19 cellular contexts compared by ENCODE assay signal in genomic region chr17:32552280-32552679, GRCh38.
A peak's percentile ranks its signal among the peaks of the same experiment; 100 is the strongest.
DNase-seq lines count a peak whose midpoint lies in the region; ATAC-seq and TF ChIP-seq lines count a peak whose summit lies in the region.
"Had no signal": no experiment of that assay in that cellular context is flagged by ENCODE, and none has a peak within 500 bp of the region (broad histone marks: within the 10 kb centered on the region; RNA-seq: fewer than 3 reads in every experiment).

No MANE protein-coding gene starts in this region.

- no peak overlapping the region for H3K4me2 ChIP-seq in mesenchymal stem cell (ENCODE audit: low read length, poor library complexity, severe bottlenecking)
- H3K4me2 ChIP-seq: A549 had no signal

- POLR2A ChIA-PET in activated CD8-positive, alpha-beta T cell treated with anti-CD3 and anti-CD28 coated beads, Interleukin-2, amount 10 ng/mL, durations not matched to agents 7 days and 5 days (lab: Charles Lee): no interaction called here
- POLR2A ChIA-PET in activated CD8-positive, alpha-beta T cell treated with anti-CD3 and anti-CD28 coated beads for 36 hours (lab: Charles Lee): interaction anchor here (0.7 kb wide), 1 partner anchor 1067 kb away, joined by 3 read pairs; no protein-coding TSS in a partner anchor

- no peak overlapping the region for H2BK5ac ChIP-seq in mesenchymal stem cell (ENCODE audit: low read depth, low read length, poor library complexity, severe bottlenecking)

- peaks cover 0 to 56% (median 18%) of the 10 kb centered on the region in 3 donors for H3K4me1 ChIP-seq in esophagus squamous epithelium
- H3K4me1 ChIP-seq in mesenchymal stem cell (ENCODE audit: control insufficient read depth, insufficient read depth, low read depth, low read length): no peaks in the 10 kb centered on the region
- H3K4me1 ChIP-seq: A549 had no signal

- no peaks in the 10 kb centered on the region for H3K27me3 Mint-ChIP-seq in activated CD8-positive, alpha-beta T cell treated with anti-CD3 and anti-CD28 coated beads, Interleukin-2, amount 10 ng/mL, durations not matched to agents 7 days and 5 days (ENCODE audit: low read depth)
- H3K27me3 Mint-ChIP-seq in activated CD8-positive, alpha-beta T cell treated with anti-CD3 and anti-CD28 coated beads for 36 hours: no peaks in the 10 kb centered on the region
- H3K27me3 Mint-ChIP-seq in T-helper 17 cell: no peaks in the 10 kb centered on the region
- H3K27me3 Mint-ChIP-seq in stimulated activated memory B cell treated with anti-CD40 and anti-IgM and Interleukin-4, amounts not matched to agents 10 μg/mL and 1 μg/mL and 100 μg/mL, for 72 hours: no peaks in the 10 kb centered on the region
- H3K27me3 Mint-ChIP-seq: CD4-positive, alpha-beta T cell had no signal

- H3K4me3 Mint-ChIP-seq in activated CD8-positive, alpha-beta T cell treated with anti-CD3 and anti-CD28 coated beads, Interleukin-2, amount 10 ng/mL, durations not matched to agents 7 days and 5 days: no peak overlapping the region
- H3K4me3 Mint-ChIP-seq in activated CD8-positive, alpha-beta T cell treated with anti-CD3 and anti-CD28 coated beads for 36 hours: no peak overlapping the region
- no peak overlapping the region for H3K4me3 Mint-ChIP-seq in T-helper 17 cell
- no peak overlapping the region for H3K4me3 Mint-ChIP-seq in stimulated activated memory B cell treated with anti-CD40 and anti-IgM and Interleukin-4, amounts not matched to agents 10 μg/mL and 1 μg/mL and 100 μg/mL, for 72 hours
- H3K4me3 Mint-ChIP-seq: CD4-positive, alpha-beta T cell had no signal

- ATAC-seq in activated CD8-positive, alpha-beta T cell treated with anti-CD3 and anti-CD28 coated beads, Interleukin-2, amount 10 ng/mL, durations not matched to agents 7 days and 5 days: no peak
- ATAC-seq in activated CD8-positive, alpha-beta T cell treated with anti-CD3 and anti-CD28 coated beads for 36 hours: no peak
- no peak for ATAC-seq in T-helper 17 cell
- no peak for ATAC-seq in stimulated activated memory B cell treated with anti-CD40 and anti-IgM and Interleukin-4, amounts not matched to agents 10 μg/mL and 1 μg/mL and 100 μg/mL, for 72 hours
- no peak for ATAC-seq in HG02571 (IDR thresholded peaks at IDR 0.05; ENCODE audit: unreplicated experiment)
- ATAC-seq: A549, K562 had no signal

- H3K9me3 Mint-ChIP-seq in activated CD8-positive, alpha-beta T cell treated with anti-CD3 and anti-CD28 coated beads, Interleukin-2, amount 10 ng/mL, durations not matched to agents 7 days and 5 days (ENCODE audit: insufficient read depth): no peaks in the 10 kb centered on the region
- no peaks in the 10 kb centered on the region for H3K9me3 Mint-ChIP-seq in activated CD8-positive, alpha-beta T cell treated with anti-CD3 and anti-CD28 coated beads for 36 hours
- no peaks in the 10 kb centered on the region for H3K9me3 Mint-ChIP-seq in stimulated activated memory B cell treated with anti-CD40 and anti-IgM and Interleukin-4, amounts not matched to agents 10 μg/mL and 1 μg/mL and 100 μg/mL, for 72 hours
- H3K9me3 Mint-ChIP-seq: CD4-positive, alpha-beta T cell had no signal

- H3K23ac ChIP-seq in mesenchymal stem cell (ENCODE audit: low read length in 2 of 2): no peak overlapping the region

- H2AK5ac ChIP-seq in mesenchymal stem cell (ENCODE audit: low read length, severe bottlenecking): no peak overlapping the region

- no peak overlapping the region for H3K9ac ChIP-seq in mesenchymal stem cell (ENCODE audit: low read length)

- no peak overlapping the region for H2BK15ac ChIP-seq in mesenchymal stem cell (ENCODE audit: low read depth, poor library complexity, severe bottlenecking)

- intact Hi-C loops in activated CD8-positive, alpha-beta T cell treated with anti-CD3 and anti-CD28 coated beads for 36 hours (cut with micrococcal nuclease): no loop called here
- intact Hi-C loops in esophagus squamous epithelium (cut with DNase I): no loop called here

- no peak overlapping the region for H4K91ac ChIP-seq in mesenchymal stem cell (ENCODE audit: low read length)

- no peak overlapping the region for H4K8ac ChIP-seq in mesenchymal stem cell (ENCODE audit: low read length)

- TF ChIP-seq CTCF in activated CD8-positive, alpha-beta T cell treated with anti-CD3 and anti-CD28 coated beads for 36 hours (IDR thresholded peaks at IDR 0.05): no peak
- TF ChIP-seq CTCF in esophagus squamous epithelium (IDR thresholded peaks at IDR 0.05): no peak

- no peak overlapping the region for H2BK12ac ChIP-seq in mesenchymal stem cell (ENCODE audit: low read length in 2 of 2)

- H3K18ac ChIP-seq in mesenchymal stem cell (ENCODE audit: low read depth in 1 of 2, low read length in 2 of 2): no peak overlapping the region

- no peaks in the 10 kb centered on the region for H3K9me3 ChIP-seq in T-helper 17 cell (ENCODE audit: control insufficient read depth, low read length, poor library complexity, severe bottlenecking)
- no peaks in the 10 kb centered on the region for H3K9me3 ChIP-seq in esophagus squamous epithelium
- no peaks in the 10 kb centered on the region for H3K9me3 ChIP-seq in mesenchymal stem cell (ENCODE audit: control insufficient read depth, low read length)
- H3K9me3 ChIP-seq: A549 had no signal

- H3K27ac ChIP-seq in esophagus squamous epithelium (peak overlapping the region; percentile 70 to 91 (median 86)), mesenchymal stem cell (ENCODE audit: low read length, poor library complexity, severe bottlenecking) (no peak overlapping the region)
- H3K27ac ChIP-seq: A549 had no signal

- H3K36me3 ChIP-seq in esophagus squamous epithelium (no peaks in the 10 kb centered on the region), mesenchymal stem cell (ENCODE audit: control insufficient read depth in 1 of 2, insufficient read depth in 2 of 2, low read depth in 1 of 2, low read length in 2 of 2) (no peaks in the 10 kb centered on the region)

- H3K4me1 Mint-ChIP-seq in activated CD8-positive, alpha-beta T cell treated with anti-CD3 and anti-CD28 coated beads, Interleukin-2, amount 10 ng/mL, durations not matched to agents 7 days and 5 days (ENCODE audit: low read depth): peaks cover 58% of the 10 kb centered on the region
- H3K4me1 Mint-ChIP-seq in activated CD8-positive, alpha-beta T cell treated with anti-CD3 and anti-CD28 coated beads for 36 hours (ENCODE audit: low read depth): peaks cover 44% of the 10 kb centered on the region
- peaks cover 23% of the 10 kb centered on the region for H3K4me1 Mint-ChIP-seq in T-helper 17 cell
- peaks cover 44% of the 10 kb centered on the region for H3K4me1 Mint-ChIP-seq in stimulated activated memory B cell treated with anti-CD40 and anti-IgM and Interleukin-4, amounts not matched to agents 10 μg/mL and 1 μg/mL and 100 μg/mL, for 72 hours

- H2BK120ac ChIP-seq in mesenchymal stem cell (ENCODE audit: low read depth, low read length): no peak overlapping the region

- H3K27me3 ChIP-seq in esophagus squamous epithelium: no peaks in the 10 kb centered on the region
- no peaks in the 10 kb centered on the region for H3K27me3 ChIP-seq in mesenchymal stem cell (ENCODE audit: control insufficient read depth in 1 of 2, insufficient read depth in 1 of 2, low read length in 2 of 2)

- CTCF ChIA-PET in activated CD8-positive, alpha-beta T cell treated with anti-CD3 and anti-CD28 coated beads, Interleukin-2, amount 10 ng/mL, durations not matched to agents 7 days and 5 days (lab: Charles Lee): interaction anchor here (1.0 to 1.3 kb wide), 2 partner anchors 28 to 56 kb away, joined by 3 to 4 read pairs; no protein-coding TSS in a partner anchor
- CTCF ChIA-PET in activated CD8-positive, alpha-beta T cell treated with anti-CD3 and anti-CD28 coated beads for 36 hours (lab: Charles Lee): no interaction called here

- no peak for DNase-seq in activated CD8-positive, alpha-beta T cell treated with anti-CD3 and anti-CD28 coated beads, Interleukin-2, amount 10 ng/mL, durations not matched to agents 7 days and 5 days
- DNase-seq in activated CD8-positive, alpha-beta T cell treated with anti-CD3 and anti-CD28 coated beads for 36 hours: no peak
- DNase-seq in T-helper 17 cell (no peak), esophagus squamous epithelium (lab: John Stamatoyannopoulos, UW) (no peak), mesenchymal stem cell (no peak)
- DNase-seq: CD4-positive, alpha-beta T cell; GF-D8; HCEC 1CT; NCI-H1105 treated with DMSO at 0.1 percent for 48 hours; NCI-H1694 treated with DMSO at 0.1 percent for 48 hours; NCI-H2107; NCI-H510A; NCI-H748 treated with DMSO at 0.1 percent for 48 hours; NK-92 treated with Interleukin-12 subunit alpha and Interleukin-12 subunit beta, amount 100 ng/mL, for 24 hours; SHP77 treated with DMSO at 0.1 percent for 48 hours had no signal

- no peak for TF ChIP-seq POLR2A in esophagus squamous epithelium (IDR thresholded peaks at IDR 0.05)

- peak overlapping the region; percentile 39 for H3K27ac Mint-ChIP-seq in activated CD8-positive, alpha-beta T cell treated with anti-CD3 and anti-CD28 coated beads, Interleukin-2, amount 10 ng/mL, durations not matched to agents 7 days and 5 days
- no peak overlapping the region for H3K27ac Mint-ChIP-seq in activated CD8-positive, alpha-beta T cell treated with anti-CD3 and anti-CD28 coated beads for 36 hours
- H3K27ac Mint-ChIP-seq in T-helper 17 cell: peak overlapping the region; percentile 24
- H3K27ac Mint-ChIP-seq in stimulated activated memory B cell treated with anti-CD40 and anti-IgM and Interleukin-4, amounts not matched to agents 10 μg/mL and 1 μg/mL and 100 μg/mL, for 72 hours: peak overlapping the region; percentile 40
- H3K27ac Mint-ChIP-seq: CD4-positive, alpha-beta T cell had no signal

- H3K79me1 ChIP-seq in mesenchymal stem cell (replicated peaks; ENCODE audit: low read length, poor library complexity, severe bottlenecking): no peaks in the 10 kb centered on the region

- peak overlapping the region in 1 of 2 experiments; percentile 19 for H3K14ac ChIP-seq in mesenchymal stem cell (ENCODE audit: low read length in 2 of 2)

- no peak overlapping the region for H2AFZ ChIP-seq in mesenchymal stem cell (ENCODE audit: low read depth, low read length)

- H3K4me3 ChIP-seq in esophagus squamous epithelium: no peak overlapping the region
- no peak overlapping the region for H3K4me3 ChIP-seq in mesenchymal stem cell (ENCODE audit: insufficient read depth in 1 of 2, low read depth in 1 of 2, low read length in 2 of 2)
- H3K4me3 ChIP-seq: A549, K562 had no signal

- no peak overlapping the region for H3K4ac ChIP-seq in mesenchymal stem cell (ENCODE audit: low read depth in 1 of 2, low read length in 2 of 2)

- no peaks in the 10 kb centered on the region for H3K36me3 Mint-ChIP-seq in activated CD8-positive, alpha-beta T cell treated with anti-CD3 and anti-CD28 coated beads, Interleukin-2, amount 10 ng/mL, durations not matched to agents 7 days and 5 days (ENCODE audit: low read depth)
- H3K36me3 Mint-ChIP-seq in activated CD8-positive, alpha-beta T cell treated with anti-CD3 and anti-CD28 coated beads for 36 hours (ENCODE audit: low read depth): no peaks in the 10 kb centered on the region
- no peaks in the 10 kb centered on the region for H3K36me3 Mint-ChIP-seq in T-helper 17 cell (ENCODE audit: low read depth)
- peaks cover 6% of the 10 kb centered on the region for H3K36me3 Mint-ChIP-seq in stimulated activated memory B cell treated with anti-CD40 and anti-IgM and Interleukin-4, amounts not matched to agents 10 μg/mL and 1 μg/mL and 100 μg/mL, for 72 hours
